Comparison of ENCODE assay signal across 7 cellular contexts in the genomic region with DNA sequence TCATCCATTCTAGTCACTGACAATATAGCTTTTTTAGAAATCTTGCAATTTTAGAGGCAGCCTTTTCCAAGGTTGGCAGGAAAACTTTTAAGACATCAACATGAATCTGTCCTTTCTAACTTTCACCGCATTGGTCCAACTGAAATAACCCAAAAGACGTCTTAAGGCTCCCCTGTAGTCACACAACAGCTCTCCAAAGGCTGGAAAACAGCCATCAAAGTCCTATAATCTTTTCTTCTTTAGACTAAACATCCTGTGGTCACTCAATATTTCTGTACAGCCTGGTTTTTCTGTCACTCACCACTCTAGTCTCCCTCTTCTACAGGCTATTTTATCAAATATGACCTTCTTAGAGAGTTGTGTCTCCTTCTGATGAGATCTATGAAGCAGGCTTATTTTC.
"Had no signal": no experiment of that assay in that cellular context is flagged by ENCODE, and none has a peak within 500 bp of the region (broad histone marks: within the 10 kb centered on the region; RNA-seq: fewer than 3 reads in every experiment).

No MANE protein-coding gene starts in this region.

- H3K4me3 ChIP-seq: GM23338 had no signal

- DNase-seq: H9, HCEC 1CT, IMR-90 had no signal

- ATAC-seq: GM23338 had no signal

- H3K4me2 ChIP-seq: GM23338 had no signal

- H3K9me3 Mint-ChIP-seq: GM23338, H9 had no signal

- FAIRE-seq: H1, H54, HTR-8/SVneo had no signal

- H3K27ac Mint-ChIP-seq: GM23338, H9 had no signal

- H3K4me3 Mint-ChIP-seq: GM23338, H9 had no signal
